8 cellular contexts compared by ENCODE assay signal in the genomic region with DNA sequence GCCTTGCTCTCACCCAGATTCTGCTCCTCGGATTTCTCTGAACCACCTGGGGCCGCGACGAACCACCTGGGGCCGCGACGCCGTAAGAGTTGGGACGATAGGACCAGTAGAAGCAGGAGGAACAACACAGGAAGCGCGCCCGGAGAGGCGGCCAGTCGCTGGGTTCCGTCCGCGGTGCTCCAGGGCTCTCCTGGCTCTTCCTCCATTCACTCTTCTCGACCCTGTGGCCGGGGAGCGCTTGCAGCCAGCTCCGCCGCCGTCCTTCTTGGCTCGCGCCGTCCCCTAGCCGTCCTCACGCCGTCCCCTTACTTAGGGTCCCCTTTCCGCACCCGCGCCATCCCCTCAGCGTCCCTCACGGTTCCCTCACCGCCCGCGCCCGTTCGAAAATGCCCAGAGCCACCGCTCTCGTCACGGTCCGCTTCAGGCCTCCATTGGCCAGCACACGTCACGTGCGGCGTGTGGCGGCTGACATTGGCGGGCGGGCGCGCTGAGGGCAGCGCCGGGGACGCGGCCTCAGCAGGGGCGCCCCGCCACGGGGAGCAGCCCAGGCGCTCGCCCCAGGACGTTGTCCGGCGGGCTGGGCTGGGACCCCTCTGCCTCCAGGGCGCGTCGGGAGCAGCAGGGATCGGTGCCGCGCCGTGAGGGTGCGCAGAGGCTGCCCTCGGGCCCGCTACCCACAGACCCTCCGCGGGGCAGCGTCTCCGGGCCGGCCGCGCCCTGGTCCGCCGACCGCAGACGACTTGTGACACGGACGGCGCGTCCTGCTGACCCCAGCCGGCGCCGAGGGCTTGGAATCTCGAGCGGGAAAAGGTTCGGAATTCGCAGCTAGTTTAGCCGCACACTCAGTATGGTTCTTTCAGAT. TPM values are rescaled to one million over a fixed set of nuclear protein-coding genes. Genes with fewer than 3 reads are reported as not detected.
DNase-seq lines count a peak whose midpoint lies in the region; ATAC-seq, FAIRE-seq and TF ChIP-seq lines count a peak whose summit lies in the region.

No MANE protein-coding gene starts in this region.

- no peak for TF ChIP-seq RAD21 in A549 (conservative IDR thresholded peaks at IDR 0.05 in 1 of 2, IDR thresholded peaks at IDR 0.05 in 1 of 2)

- peaks cover 33% of the 10 kb centered on the region for H3K27me3 Mint-ChIP-seq in WTC11 (ENCODE audit: low read depth)

- peak; percentile 85 to 89 for DNase-seq in A549 (ENCODE audit: low read depth in 1 of 2, low spot score in 1 of 2)
- DNase-seq in NCI-H2107 treated with DMSO at 0.1 percent for 48 hours (lab: John Stamatoyannopoulos, UW; ENCODE audit: unreplicated experiment): peak; percentile 37
- peak; percentile 82 for DNase-seq in WTC11 (ENCODE audit: low spot score)
- DNase-seq in caudate nucleus (lab: John Stamatoyannopoulos, UW): peak in 60 of 61 donors; percentile 27 to 87 (median 74)
- no peak for DNase-seq in keratinocyte (ENCODE audit: low read depth, low spot score)
- peak; percentile 51 to 71 for DNase-seq in stimulated activated CD4-positive, alpha-beta T cell treated with anti-CD3 and anti-CD28 coated beads, Interleukin-15, amount 100 ng/mL, for 1 hour (ENCODE audit: low read depth in 1 of 2, low spot score in 1 of 2)

- H3K36me3 Mint-ChIP-seq in WTC11: peaks cover 24% of the 10 kb centered on the region

- H3K4me3 ChIP-seq in A549: peak overlapping the region; percentile 88
- H3K4me3 ChIP-seq in keratinocyte (ENCODE audit: control insufficient read depth in 2 of 3, extremely low read depth in 1 of 3, insufficient read depth in 2 of 3, low read depth in 1 of 3, low read length in 3 of 3): peak overlapping the region; percentile 87 to 95 (median 95)

- WGBS in A549 (ENCODE audit: missing lambda C conversion rate): 1% methylated on average over 36 of the region's 97 CpGs

- TF ChIP-seq CTCF in A549 (IDR thresholded peaks at IDR 0.05) (no peak), WTC11 (IDR thresholded peaks at IDR 0.05) (no peak), keratinocyte (optimal IDR thresholded peaks at IDR 0.05 in 1 of 3, IDR thresholded peaks at IDR 0.05 in 1 of 3, conservative IDR thresholded peaks at IDR 0.05 in 1 of 3; ENCODE audit: extremely low read depth in 1 of 3, insufficient read depth in 2 of 3, low read length in 3 of 3) (no peak)

- no peaks in the 10 kb centered on the region for H3K9me1 ChIP-seq in keratinocyte (ENCODE audit: control insufficient read depth, extremely low read depth, insufficient read depth, low read length)

- H3K27ac Mint-ChIP-seq in WTC11: peak overlapping the region; percentile 77

- dilution Hi-C loops in keratinocyte (cut with MboI; ENCODE audit: extremely low pct_ligation_motif_present, low sequenced_read_pairs): no loop called here

- peak overlapping the region; percentile 97 for H2AFZ ChIP-seq in keratinocyte (ENCODE audit: control insufficient read depth, low read length)

- H4K20me1 ChIP-seq in keratinocyte (ENCODE audit: control insufficient read depth, extremely low read depth, insufficient read depth, low read length): no peaks in the 10 kb centered on the region

- H3K4me3 Mint-ChIP-seq in WTC11: peak overlapping the region; percentile 91

- H3K9me3 Mint-ChIP-seq in WTC11: peaks cover 26% of the 10 kb centered on the region

- TF ChIP-seq EP300 in A549 (IDR thresholded peaks at IDR 0.05): no peak

- H3K4me2 ChIP-seq in A549: peak overlapping the region; percentile 90
- peak overlapping the region; percentile 86 for H3K4me2 ChIP-seq in keratinocyte (ENCODE audit: control insufficient read depth, extremely low read depth, insufficient read depth, low read depth, low read length)

- POLR2A ChIA-PET in A549 (lab: Yijun Ruan, JAX): interaction anchor here (2.1 kb wide), 1 partner anchor 136 kb away, joined by 8 read pairs; no protein-coding TSS in a partner anchor
- POLR2A ChIA-PET in WTC11 (lab: Charles Lee): no interaction called here

- FAIRE-seq in A549 (lab: Jason Lieb, UNC) (no peak), keratinocyte (lab: Jason Lieb, UNC) (peak; percentile 29)

- no peaks in the 10 kb centered on the region for H3K36me3 ChIP-seq in keratinocyte (ENCODE audit: control insufficient read depth in 2 of 2, extremely low read depth in 1 of 2, insufficient read depth in 2 of 2, low read length in 2 of 2)

- H3K79me2 ChIP-seq in keratinocyte (ENCODE audit: control insufficient read depth, insufficient read depth, low read length): peaks cover 11% of the 10 kb centered on the region

- H3K27me3 ChIP-seq in keratinocyte (ENCODE audit: control insufficient read depth, extremely low read depth, insufficient read depth, low read length): no peaks in the 10 kb centered on the region

- H3K27ac ChIP-seq in A549 (peak overlapping the region; percentile 84 to 90), caudate nucleus (ENCODE audit: low read depth, low read length) (peak overlapping the region; percentile 18), keratinocyte (ENCODE audit: control insufficient read depth, insufficient read depth, low read length) (peak overlapping the region; percentile 66)

- CTCF ChIA-PET in A549 (lab: Yijun Ruan, JAX) (interaction anchor here (1.0 to 2.8 kb wide), 3 partner anchors 16 to 130 kb away, joined by 3 to 14 read pairs (median 12); no protein-coding TSS in a partner anchor), WTC11 (lab: Charles Lee) (interaction anchor here (1.1 to 1.6 kb wide), 2 partner anchors 17 to 183 kb away, joined by 3 to 6 read pairs; no protein-coding TSS in a partner anchor)

- H3K4me1 ChIP-seq in A549 (peaks cover 6% of the 10 kb centered on the region; the same call in 1 of the 3 replicates), keratinocyte (ENCODE audit: control insufficient read depth, extremely low read depth, insufficient read depth, low read length) (peaks cover 13% of the 10 kb centered on the region)

- ATAC-seq in A549: peak; percentile 99 to 100
- peak; percentile 88 for ATAC-seq in GM18519 (IDR thresholded peaks at IDR 0.05; ENCODE audit: low FRiP score, unreplicated experiment)
- ATAC-seq in HG03045 (IDR thresholded peaks at IDR 0.05; ENCODE audit: unreplicated experiment): peak; percentile 99
- ATAC-seq in WTC11: peak; percentile 98

- H3K9ac ChIP-seq in keratinocyte (ENCODE audit: control insufficient read depth, extremely low read depth, insufficient read depth, low read length): peak overlapping the region; percentile 85

- H3K9me3 ChIP-seq in A549 (peaks cover 23% of the 10 kb centered on the region), keratinocyte (ENCODE audit: control insufficient read depth, low read depth, low read length) (no peaks in the 10 kb centered on the region)

- peak; percentile 81 for TF ChIP-seq POLR2A in A549 (IDR thresholded peaks at IDR 0.05; ENCODE audit: low read length)

- H3K4me1 Mint-ChIP-seq in WTC11: peaks cover 14% of the 10 kb centered on the region

TF ChIP-seq in A549, 52 proteins besides CTCF, POLR2A, EP300 and RAD21 (continues in another document):
- no peak for TF ChIP-seq ZNF302 (CRISPR knock-in tag; IDR thresholded peaks at IDR 0.05)
- no peak for TF ChIP-seq MAZ (IDR thresholded peaks at IDR 0.05; ENCODE audit: borderline replicate concordance, low read depth, low read length)
- TF ChIP-seq HEYL (CRISPR knock-in tag; IDR thresholded peaks at IDR 0.05): no peak

TF ChIP-seq in WTC11, 78 proteins besides CTCF, POLR2A, EP300 and RAD21 (continues in another document):
- TF ChIP-seq, protein P1, sequence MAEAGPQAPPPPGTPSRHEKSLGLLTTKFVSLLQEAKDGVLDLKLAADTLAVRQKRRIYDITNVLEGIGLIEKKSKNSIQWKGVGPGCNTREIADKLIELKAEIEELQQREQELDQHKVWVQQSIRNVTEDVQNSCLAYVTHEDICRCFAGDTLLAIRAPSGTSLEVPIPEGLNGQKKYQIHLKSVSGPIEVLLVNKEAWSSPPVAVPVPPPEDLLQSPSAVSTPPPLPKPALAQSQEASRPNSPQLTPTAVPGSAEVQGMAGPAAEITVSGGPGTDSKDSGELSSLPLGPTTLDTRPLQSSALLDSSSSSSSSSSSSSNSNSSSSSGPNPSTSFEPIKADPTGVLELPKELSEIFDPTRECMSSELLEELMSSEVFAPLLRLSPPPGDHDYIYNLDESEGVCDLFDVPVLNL (CRISPR knock-in tag; IDR thresholded peaks at IDR 0.05; ENCODE audit: borderline replicate concordance, low read depth): peak; percentile 91
- TF ChIP-seq JAZF1 (CRISPR knock-in tag; IDR thresholded peaks at IDR 0.05): no peak
- TF ChIP-seq ZNF317 (CRISPR knock-in tag; IDR thresholded peaks at IDR 0.05; ENCODE audit: borderline replicate concordance, low read depth): peak; percentile 69; the same call in 1 of the 2 replicates
- peak; percentile 94 for TF ChIP-seq ETV6 (CRISPR knock-in tag; IDR thresholded peaks at IDR 0.05)
- TF ChIP-seq CREB1 (CRISPR knock-in tag; IDR thresholded peaks at IDR 0.05): no peak
- TF ChIP-seq SOX15 (CRISPR knock-in tag; IDR thresholded peaks at IDR 0.05): no peak
- TF ChIP-seq GRHL2 (CRISPR knock-in tag; IDR thresholded peaks at IDR 0.05; ENCODE audit: insufficient replicate concordance, severe bottlenecking): no peak
- peak; percentile 90; the same call in 1 of the 2 replicates for TF ChIP-seq MYBL2 (CRISPR knock-in tag; IDR thresholded peaks at IDR 0.05)

RNA-seq across cellular contexts. Expression of a gene that starts 53.7 kb away (rescaled TPM):
- polyA plus RNA-seq in A549 (2011; rRNA removed) (15.1 and 16.9 TPM in 2 replicates), A549 (2017; fragmentation: RNase III; extraction: RNeasy Plus Mini Kit Qiagen cat#74134 plus additional on column Dnase treatment) (3.6 to 3.9 TPM (median 3.8 TPM) in 3 replicates), keratinocyte (4.4 to 8.2 TPM (median 7.5 TPM) in 3 replicates)
- polyA plus RNA-seq in A549 (2012; cell fraction: cytosol; rRNA removed): 3.6 and 4.2 TPM in 2 replicates
- 5.1 and 7.0 TPM in 2 replicates for polyA plus RNA-seq in A549 (2012; cell fraction: nucleus; rRNA removed)
- 15.9 and 18.1 TPM in 2 replicates for polyA minus RNA-seq in A549 (2011; rRNA and poly(A)+ RNA removed)
- 8.9 to 9.5 TPM (median 9.2 TPM) in 3 replicates for total RNA-seq in WTC11 (2021)
- 3.0 TPM for polyA plus RNA-seq in keratinocyte (2011; ENCODE audit: low read depth)
- 2.1 and 3.2 TPM in 2 replicates for polyA plus RNA-seq in keratinocyte (2011; cell fraction: cytosol; rRNA removed)
- polyA plus RNA-seq in keratinocyte (2011; cell fraction: nucleus; rRNA removed): 23.1 and 25.3 TPM in 2 replicates
- polyA plus RNA-seq in keratinocyte (2012; ENCODE audit: low replicate concordance): 2.8 and 3.3 TPM in 2 replicates
- polyA minus RNA-seq in keratinocyte: 2.9 to 12.6 TPM (median 7.7 TPM) in 3 replicates
- 4.4 TPM for polyA minus RNA-seq in keratinocyte (2011; cell fraction: cytosol; rRNA and poly(A)+ RNA removed)
- polyA minus RNA-seq in keratinocyte (2011; cell fraction: nucleus; rRNA and poly(A)+ RNA removed): 13.3 and 21.6 TPM in 2 replicates

Comparison
In these comparisons a context has a peak if more than half of its experiments do, and no peak if none do; other contexts are left out.
1. H3K27ac ChIP-seq: peak in every context shown above with its lines; median percentile 87 in A549; 66 in keratinocyte; 18 in caudate nucleus.